15 cellular contexts compared by ENCODE assay signal in genomic region chr2:224892574-224893204, GRCh38.
A peak's percentile ranks its signal among the peaks of the same experiment; 100 is the strongest.
DNase-seq lines count a peak whose midpoint lies in the region; ATAC-seq, FAIRE-seq and TF ChIP-seq lines count a peak whose summit lies in the region.
"Had no signal": no experiment of that assay in that cellular context is flagged by ENCODE, and none has a peak within 500 bp of the region (broad histone marks: within the 10 kb centered on the region; RNA-seq: fewer than 3 reads in every experiment).

No MANE protein-coding gene starts in this region.

- intact Hi-C loops in left lung (cut with DNase I) (no loop called here), esophagus muscularis mucosa (cut with DNase I) (no loop called here), heart left ventricle (cut with DNase I) (no loop called here)

- no peaks in the 10 kb centered on the region for H3K27me3 Mint-ChIP-seq in T-helper 17 cell

- H3K4me3 ChIP-seq in AG10803 (ENCODE audit: low read length) (no peak overlapping the region), left lung (no peak overlapping the region), esophagus muscularis mucosa (no peak overlapping the region), heart left ventricle (no peak overlapping the region)
- no peak overlapping the region for H3K4me3 ChIP-seq in effector memory CD4-positive, alpha-beta T cell (ENCODE audit: insufficient read depth, low read depth, low read length, poor library complexity, severe bottlenecking)

- TF ChIP-seq CTCF in AG10803 (conservative IDR thresholded peaks at IDR 0.05; ENCODE audit: low read length) = no peak
- TF ChIP-seq CTCF in left lung (IDR thresholded peaks at IDR 0.05) = no peak
- no peak for TF ChIP-seq CTCF in esophagus muscularis mucosa (IDR thresholded peaks at IDR 0.05)
- no peak for TF ChIP-seq CTCF in heart left ventricle (IDR thresholded peaks at IDR 0.05)

- no peaks in the 10 kb centered on the region for H3K9me3 ChIP-seq in T-helper 17 cell (ENCODE audit: control insufficient read depth, low read length, poor library complexity, severe bottlenecking)
- no peaks in the 10 kb centered on the region for H3K9me3 ChIP-seq in left lung
- H3K9me3 ChIP-seq in esophagus muscularis mucosa = no peaks in the 10 kb centered on the region
- H3K9me3 ChIP-seq in heart left ventricle = no peaks in the 10 kb centered on the region
- H3K9me3 ChIP-seq in effector memory CD4-positive, alpha-beta T cell (ENCODE audit: control insufficient read depth, low read length) = no peaks in the 10 kb centered on the region

- H3K4me3 Mint-ChIP-seq in T-helper 17 cell = no peak overlapping the region

- TF ChIP-seq POLR2A in esophagus muscularis mucosa (IDR thresholded peaks at IDR 0.05; ENCODE audit: low read depth) = no peak
- TF ChIP-seq POLR2A in heart left ventricle (IDR thresholded peaks at IDR 0.05) = no peak

- H3K36me3 ChIP-seq in left lung (no peaks in the 10 kb centered on the region), esophagus muscularis mucosa (no peaks in the 10 kb centered on the region), heart left ventricle (peaks cover 0 to 16% (median 0%) of the 10 kb centered on the region in 9 donors)
- H3K36me3 ChIP-seq in effector memory CD4-positive, alpha-beta T cell (ENCODE audit: control insufficient read depth, insufficient read depth, low read length) = peaks cover 17% of the 10 kb centered on the region

- peaks cover 17% of the 10 kb centered on the region for H3K36me3 Mint-ChIP-seq in T-helper 17 cell (ENCODE audit: low read depth)

- ATAC-seq in T-helper 17 cell (no peak), left lung (peak; percentile 77), heart left ventricle (no peak), GM19395 (IDR thresholded peaks at IDR 0.05; ENCODE audit: unreplicated experiment) (no peak)

- peak; percentile 22 for DNase-seq in AG10803 (ENCODE audit: low read depth)
- no peak for DNase-seq in GM19239 (ENCODE audit: insufficient read length, low spot score)
- no peak for DNase-seq in T-helper 17 cell
- peak in 1 of 2 donors; percentile 41 for DNase-seq in left lung
- no peak for DNase-seq in esophagus muscularis mucosa (ENCODE audit: extremely low spot score)
- DNase-seq in heart left ventricle = no peak
- no peak for DNase-seq in effector memory CD4-positive, alpha-beta T cell
- DNase-seq: NCI-H1105; NCI-H446; retina; stimulated activated CD4-positive, alpha-beta T cell treated with anti-CD3 and anti-CD28 coated beads, Interleukin-4, amount 100 ng/mL, for 1 hour; stimulated activated naive CD4-positive, alpha-beta T cell had no signal

- H3K4me1 Mint-ChIP-seq in T-helper 17 cell = peaks cover 33% of the 10 kb centered on the region

- TF ChIP-seq EP300 in esophagus muscularis mucosa (IDR thresholded peaks at IDR 0.05) = no peak

- peak; percentile 76 for FAIRE-seq in GM19239 (lab: Jason Lieb, UNC)
- FAIRE-seq: G401.6, RCC 7860 had no signal

- peaks cover 0 to 38% of the 10 kb centered on the region in 2 donors for H3K4me1 ChIP-seq in left lung
- no peaks in the 10 kb centered on the region for H3K4me1 ChIP-seq in esophagus muscularis mucosa
- peaks cover 0 to 40% (median 0%) of the 10 kb centered on the region in 12 donors for H3K4me1 ChIP-seq in heart left ventricle
- H3K4me1 ChIP-seq in effector memory CD4-positive, alpha-beta T cell (ENCODE audit: control insufficient read depth, insufficient read depth, low read length, poor library complexity, severe bottlenecking) = no peaks in the 10 kb centered on the region

- 76% methylated on average over 6 of the region's 6 CpGs for WGBS in esophagus muscularis mucosa
- 66 to 73% (median 69%) methylated on average over 6 of the region's 6 CpGs for WGBS in heart left ventricle, 4 donors

- H3K27ac ChIP-seq in left lung (peak overlapping the region in 1 of 2 donors; percentile 80), esophagus muscularis mucosa (replicated peaks in 1 of 4) (no peak overlapping the region), heart left ventricle (peak overlapping the region in 1 of 12 donors; percentile 72)
- H3K27ac ChIP-seq in effector memory CD4-positive, alpha-beta T cell (ENCODE audit: insufficient read depth, low read length, poor library complexity, severe bottlenecking) = no peak overlapping the region

- peak overlapping the region; percentile 63 for H3K27ac Mint-ChIP-seq in T-helper 17 cell

- H3K27me3 ChIP-seq in left lung (no peaks in the 10 kb centered on the region), esophagus muscularis mucosa (no peaks in the 10 kb centered on the region), heart left ventricle (no peaks in the 10 kb centered on the region)
- no peaks in the 10 kb centered on the region for H3K27me3 ChIP-seq in effector memory CD4-positive, alpha-beta T cell (replicated peaks; ENCODE audit: control insufficient read depth, insufficient read depth, low read length, poor library complexity, severe bottlenecking)
